Comparison of ENCODE assay signal across 1 cellular context in genomic region chr15:48696627-48697312, GRCh38.
TF ChIP-seq lines count a peak whose summit lies in the region.

No MANE protein-coding gene starts in this region.

TF ChIP-seq in HepG2, 621 proteins besides CTCF, POLR2A, EP300 and RAD21:
- no peak for TF ChIP-seq ARNT2 (CRISPR knock-in tag; IDR thresholded peaks at IDR 0.05; ENCODE audit: low read depth)
- peak; percentile 66; the same call in 1 of the 2 replicates for TF ChIP-seq ZSCAN5A (CRISPR knock-in tag; IDR thresholded peaks at IDR 0.05; ENCODE audit: borderline replicate concordance)
